ENCODE assay signal across 22 cellular contexts in the genomic region with DNA sequence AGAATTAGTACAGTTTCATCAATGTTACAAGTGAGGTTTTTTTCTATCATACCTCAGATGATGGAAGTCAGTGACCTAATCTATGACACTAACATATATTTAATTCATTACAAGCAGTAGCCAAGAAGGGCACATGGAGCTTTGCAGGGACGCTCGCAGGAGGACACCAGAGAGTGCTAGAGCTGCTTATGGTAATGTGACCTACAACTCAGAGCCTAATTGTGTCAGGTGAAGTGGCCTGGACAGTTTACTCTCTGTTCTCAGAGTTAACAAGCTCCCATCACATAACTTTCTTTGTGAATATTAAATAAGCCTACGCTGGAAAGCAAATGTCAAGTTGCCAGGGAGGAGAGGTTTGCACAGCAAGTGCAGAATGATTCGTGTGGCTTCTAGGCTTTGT. TPM values are rescaled to one million over a fixed set of nuclear protein-coding genes. Genes with fewer than 3 reads are reported as not detected.
DNase-seq lines count a peak whose midpoint lies in the region; ATAC-seq and TF ChIP-seq lines count a peak whose summit lies in the region.
"Had no signal": no experiment of that assay in that cellular context is flagged by ENCODE, and none has a peak within 500 bp of the region (broad histone marks: within the 10 kb centered on the region; RNA-seq: fewer than 3 reads in every experiment).

No MANE protein-coding gene starts in this region.

- H3K27me3 ChIP-seq in heart left ventricle (no peaks in the 10 kb centered on the region), right cardiac atrium (ENCODE audit: control insufficient read depth, insufficient read depth) (no peaks in the 10 kb centered on the region), esophagus muscularis mucosa (no peaks in the 10 kb centered on the region)
- H3K27me3 ChIP-seq: BLaER1 had no signal

- H3K9me3 Mint-ChIP-seq in nephron: no peaks in the 10 kb centered on the region
- H3K9me3 Mint-ChIP-seq: CD4-positive, CD25-positive, alpha-beta regulatory T cell; CD8-positive, alpha-beta T cell had no signal

- H3K27ac ChIP-seq in heart left ventricle: no peak overlapping the region
- peak overlapping the region; percentile 37 for H3K27ac ChIP-seq in right cardiac atrium (ENCODE audit: low read length)
- H3K27ac ChIP-seq in esophagus muscularis mucosa (replicated peaks in 1 of 4): no peak overlapping the region
- H3K27ac ChIP-seq: 22Rv1, BLaER1, C4-2B, GM23248 had no signal

- 47 to 83% (median 58%) methylated on average over 4 of the region's 4 CpGs for WGBS in heart left ventricle, 4 donors
- WGBS in right cardiac atrium: 65% methylated on average over 4 of the region's 4 CpGs
- WGBS in esophagus muscularis mucosa: 82% methylated on average over 4 of the region's 4 CpGs

- H3K4me1 ChIP-seq in heart left ventricle (no peaks in the 10 kb centered on the region), right cardiac atrium (ENCODE audit: control insufficient read depth, insufficient read depth, low read length) (no peaks in the 10 kb centered on the region), esophagus muscularis mucosa (no peaks in the 10 kb centered on the region)
- H3K4me1 ChIP-seq: BLaER1 had no signal

- ATAC-seq in heart left ventricle (peak in 3 of 4 donors; percentile 38 to 63 (median 58)), left cardiac atrium (no peak), right cardiac atrium (peak in 1 of 2 donors; percentile 38), HG03571 (IDR thresholded peaks at IDR 0.05; ENCODE audit: unreplicated experiment) (no peak)
- ATAC-seq: CD8-positive, alpha-beta T cell; GM12878 had no signal

- peaks cover 0 to 6% (median 0%) of the 10 kb centered on the region in 9 donors for H3K36me3 ChIP-seq in heart left ventricle
- H3K36me3 ChIP-seq in esophagus muscularis mucosa: peaks cover 0 to 6% (median 0%) of the 10 kb centered on the region in 4 donors

- DNase-seq in NCI-H510A treated with DMSO at 0.1 percent for 48 hours (lab: John Stamatoyannopoulos, UW): peak; percentile 44
- no peak for DNase-seq in NCI-H510A (lab: John Stamatoyannopoulos, UW)
- no peak for DNase-seq in heart left ventricle
- DNase-seq in left cardiac atrium: no peak
- DNase-seq in right cardiac atrium: no peak
- DNase-seq in esophagus muscularis mucosa (ENCODE audit: extremely low spot score): no peak
- DNase-seq: CD4-positive, CD25-positive, alpha-beta regulatory T cell; CD8-positive, alpha-beta T cell; DMS 273 treated with DMSO at 0.1 percent for 48 hours; DMS79; EL; GDM1; GM23248; H7; HCEC 1CT had no signal

- peak overlapping the region in 2 of 3 experiments; percentile 17 to 35 for H3K27ac Mint-ChIP-seq in nephron
- H3K27ac Mint-ChIP-seq: B cell; CD8-positive, alpha-beta T cell had no signal

- TF ChIP-seq CTCF in heart left ventricle (IDR thresholded peaks at IDR 0.05): no peak
- TF ChIP-seq CTCF in nephron (IDR thresholded peaks at IDR 0.05; ENCODE audit: unreplicated experiment in 3 of 3): no peak
- TF ChIP-seq CTCF in esophagus muscularis mucosa (IDR thresholded peaks at IDR 0.05): no peak

- TF ChIP-seq POLR2A in heart left ventricle (IDR thresholded peaks at IDR 0.05) (no peak), esophagus muscularis mucosa (IDR thresholded peaks at IDR 0.05; ENCODE audit: low read depth) (no peak)

- H3K27me3 Mint-ChIP-seq in nephron (ENCODE audit: low read depth): no peaks in the 10 kb centered on the region
- H3K27me3 Mint-ChIP-seq: B cell; CD4-positive, CD25-positive, alpha-beta regulatory T cell had no signal

- TF ChIP-seq EP300 in esophagus muscularis mucosa (IDR thresholded peaks at IDR 0.05): no peak

- H3K9me3 ChIP-seq in heart left ventricle: no peaks in the 10 kb centered on the region
- H3K9me3 ChIP-seq in right cardiac atrium (ENCODE audit: control insufficient read depth, low read length): no peaks in the 10 kb centered on the region
- no peaks in the 10 kb centered on the region for H3K9me3 ChIP-seq in esophagus muscularis mucosa
- H3K9me3 ChIP-seq: BLaER1 had no signal

- H3K4me3 ChIP-seq in heart left ventricle: no peak overlapping the region
- H3K4me3 ChIP-seq in right cardiac atrium (ENCODE audit: low read length): no peak overlapping the region
- H3K4me3 ChIP-seq in esophagus muscularis mucosa: no peak overlapping the region
- H3K4me3 ChIP-seq: BLaER1, GM12878, GM23248 had no signal

- H3K4me1 Mint-ChIP-seq in nephron: no peaks in the 10 kb centered on the region
- H3K4me1 Mint-ChIP-seq: B cell; CD4-positive, CD25-positive, alpha-beta regulatory T cell had no signal

- no peak overlapping the region for H3K4me3 Mint-ChIP-seq in nephron
- H3K4me3 Mint-ChIP-seq: B cell; CD4-positive, CD25-positive, alpha-beta regulatory T cell; CD8-positive, alpha-beta T cell had no signal

- intact Hi-C loops in heart left ventricle (cut with DNase I) (loop anchor here in 1 of 10 donors (5.0 kb wide), 1 partner anchor 74 kb away; no protein-coding TSS in a partner anchor), left cardiac atrium (cut with DNase I) (no loop called here), right cardiac atrium (cut with DNase I) (no loop called here), esophagus muscularis mucosa (cut with DNase I) (no loop called here)

- peaks cover 3% of the 10 kb centered on the region for H3K36me3 Mint-ChIP-seq in nephron (ENCODE audit: low read depth)
- H3K36me3 Mint-ChIP-seq: CD4-positive, CD25-positive, alpha-beta regulatory T cell; CD8-positive, alpha-beta T cell had no signal

RNA-seq across cellular contexts. Expression of gene CNNM2, which starts 11.6 kb away (rescaled TPM):
- total RNA-seq in heart left ventricle (1 to 10 TPM; 2.9 to 6.3 (median 4.1) TPM), left cardiac atrium (1 to 10 TPM; 3.7 to 3.9 TPM), right cardiac atrium (1 to 10 TPM; 3.6 to 4.6 (median 3.8) TPM), esophagus muscularis mucosa (1 to 10 TPM; 4.0 to 9.3 (median 5.4) TPM)
- polyA plus RNA-seq in heart left ventricle (1 to 10 TPM; 1.3 to 2.8 TPM), right cardiac atrium (1.4 TPM)

RNA-seq across cellular contexts. Expression of gene AS3MT, which starts 37.2 kb away (rescaled TPM):
- total RNA-seq in heart left ventricle (10 to 100 TPM in 7 of 9 donors, 1 to 10 TPM in 2; 8.6 to 29.0 (median 15.8) TPM), left cardiac atrium (10 to 100 TPM in 1 of 2 donors, 1 to 10 TPM in 1; 8.7 to 12.2 TPM), right cardiac atrium (10 to 100 TPM in 3 of 4 donors, 1 to 10 TPM in 1; 10.0 to 17.5 (median 14.1) TPM), esophagus muscularis mucosa (1 to 10 TPM; 5.1 to 9.3 (median 6.8) TPM)
- polyA plus RNA-seq in heart left ventricle (10 to 100 TPM in 1 of 2 donors, 1 to 10 TPM in 1; 5.2 to 42.2 TPM), right cardiac atrium (35.2 TPM)
- total RNA-seq: B cell had no signal
- polyA plus RNA-seq: CD4-positive, CD25-positive, alpha-beta regulatory T cell had no signal

RNA-seq across cellular contexts. Expression of gene BORCS7, which starts 52.4 kb away (rescaled TPM):
- total RNA-seq in heart left ventricle (10 to 100 TPM; 11.5 to 29.3 (median 16.9) TPM), left cardiac atrium (10 to 100 TPM; 12.0 to 19.8 TPM), right cardiac atrium (10 to 100 TPM; 17.7 to 25.8 (median 20.4) TPM), esophagus muscularis mucosa (10 to 100 TPM; 23.1 to 57.3 (median 36.1) TPM)
- polyA plus RNA-seq in heart left ventricle (10 to 100 TPM; 15.4 to 32.9 TPM), right cardiac atrium (24.4 TPM)

Comparison
In these comparisons a context has a peak if more than half of its experiments do, and no peak if none do; other contexts are left out.
1. ATAC-seq: peak in heart left ventricle (3 of 4); none in left cardiac atrium (0 of 2) and HG03571 (single experiment).